In the genomic region with DNA sequence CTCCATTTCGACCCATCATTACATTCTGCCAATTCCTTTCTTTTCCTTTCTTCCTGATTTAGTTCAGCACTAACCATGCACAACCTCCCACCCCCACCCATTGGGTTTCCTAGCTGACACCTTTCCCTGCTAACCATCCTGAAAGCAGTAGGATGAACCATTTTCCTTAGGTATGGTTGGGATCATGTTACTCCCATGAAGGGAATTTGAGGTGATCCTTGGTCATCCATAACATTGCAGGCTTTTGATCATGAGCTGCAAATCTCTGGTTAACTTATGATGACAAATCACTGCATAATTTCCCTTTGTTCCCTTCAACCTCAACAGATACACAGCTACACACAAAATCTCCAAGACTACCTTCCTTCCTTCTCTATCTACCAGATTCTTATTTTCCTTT, we compare ENCODE assay signal across 2 cellular contexts.
TF ChIP-seq lines count a peak whose summit lies in the region.

No MANE protein-coding gene starts in this region.

TF ChIP-seq in GM23338, 12 proteins besides CTCF, POLR2A, EP300 and RAD21 (continues in another document):
- TF ChIP-seq, protein P1, sequence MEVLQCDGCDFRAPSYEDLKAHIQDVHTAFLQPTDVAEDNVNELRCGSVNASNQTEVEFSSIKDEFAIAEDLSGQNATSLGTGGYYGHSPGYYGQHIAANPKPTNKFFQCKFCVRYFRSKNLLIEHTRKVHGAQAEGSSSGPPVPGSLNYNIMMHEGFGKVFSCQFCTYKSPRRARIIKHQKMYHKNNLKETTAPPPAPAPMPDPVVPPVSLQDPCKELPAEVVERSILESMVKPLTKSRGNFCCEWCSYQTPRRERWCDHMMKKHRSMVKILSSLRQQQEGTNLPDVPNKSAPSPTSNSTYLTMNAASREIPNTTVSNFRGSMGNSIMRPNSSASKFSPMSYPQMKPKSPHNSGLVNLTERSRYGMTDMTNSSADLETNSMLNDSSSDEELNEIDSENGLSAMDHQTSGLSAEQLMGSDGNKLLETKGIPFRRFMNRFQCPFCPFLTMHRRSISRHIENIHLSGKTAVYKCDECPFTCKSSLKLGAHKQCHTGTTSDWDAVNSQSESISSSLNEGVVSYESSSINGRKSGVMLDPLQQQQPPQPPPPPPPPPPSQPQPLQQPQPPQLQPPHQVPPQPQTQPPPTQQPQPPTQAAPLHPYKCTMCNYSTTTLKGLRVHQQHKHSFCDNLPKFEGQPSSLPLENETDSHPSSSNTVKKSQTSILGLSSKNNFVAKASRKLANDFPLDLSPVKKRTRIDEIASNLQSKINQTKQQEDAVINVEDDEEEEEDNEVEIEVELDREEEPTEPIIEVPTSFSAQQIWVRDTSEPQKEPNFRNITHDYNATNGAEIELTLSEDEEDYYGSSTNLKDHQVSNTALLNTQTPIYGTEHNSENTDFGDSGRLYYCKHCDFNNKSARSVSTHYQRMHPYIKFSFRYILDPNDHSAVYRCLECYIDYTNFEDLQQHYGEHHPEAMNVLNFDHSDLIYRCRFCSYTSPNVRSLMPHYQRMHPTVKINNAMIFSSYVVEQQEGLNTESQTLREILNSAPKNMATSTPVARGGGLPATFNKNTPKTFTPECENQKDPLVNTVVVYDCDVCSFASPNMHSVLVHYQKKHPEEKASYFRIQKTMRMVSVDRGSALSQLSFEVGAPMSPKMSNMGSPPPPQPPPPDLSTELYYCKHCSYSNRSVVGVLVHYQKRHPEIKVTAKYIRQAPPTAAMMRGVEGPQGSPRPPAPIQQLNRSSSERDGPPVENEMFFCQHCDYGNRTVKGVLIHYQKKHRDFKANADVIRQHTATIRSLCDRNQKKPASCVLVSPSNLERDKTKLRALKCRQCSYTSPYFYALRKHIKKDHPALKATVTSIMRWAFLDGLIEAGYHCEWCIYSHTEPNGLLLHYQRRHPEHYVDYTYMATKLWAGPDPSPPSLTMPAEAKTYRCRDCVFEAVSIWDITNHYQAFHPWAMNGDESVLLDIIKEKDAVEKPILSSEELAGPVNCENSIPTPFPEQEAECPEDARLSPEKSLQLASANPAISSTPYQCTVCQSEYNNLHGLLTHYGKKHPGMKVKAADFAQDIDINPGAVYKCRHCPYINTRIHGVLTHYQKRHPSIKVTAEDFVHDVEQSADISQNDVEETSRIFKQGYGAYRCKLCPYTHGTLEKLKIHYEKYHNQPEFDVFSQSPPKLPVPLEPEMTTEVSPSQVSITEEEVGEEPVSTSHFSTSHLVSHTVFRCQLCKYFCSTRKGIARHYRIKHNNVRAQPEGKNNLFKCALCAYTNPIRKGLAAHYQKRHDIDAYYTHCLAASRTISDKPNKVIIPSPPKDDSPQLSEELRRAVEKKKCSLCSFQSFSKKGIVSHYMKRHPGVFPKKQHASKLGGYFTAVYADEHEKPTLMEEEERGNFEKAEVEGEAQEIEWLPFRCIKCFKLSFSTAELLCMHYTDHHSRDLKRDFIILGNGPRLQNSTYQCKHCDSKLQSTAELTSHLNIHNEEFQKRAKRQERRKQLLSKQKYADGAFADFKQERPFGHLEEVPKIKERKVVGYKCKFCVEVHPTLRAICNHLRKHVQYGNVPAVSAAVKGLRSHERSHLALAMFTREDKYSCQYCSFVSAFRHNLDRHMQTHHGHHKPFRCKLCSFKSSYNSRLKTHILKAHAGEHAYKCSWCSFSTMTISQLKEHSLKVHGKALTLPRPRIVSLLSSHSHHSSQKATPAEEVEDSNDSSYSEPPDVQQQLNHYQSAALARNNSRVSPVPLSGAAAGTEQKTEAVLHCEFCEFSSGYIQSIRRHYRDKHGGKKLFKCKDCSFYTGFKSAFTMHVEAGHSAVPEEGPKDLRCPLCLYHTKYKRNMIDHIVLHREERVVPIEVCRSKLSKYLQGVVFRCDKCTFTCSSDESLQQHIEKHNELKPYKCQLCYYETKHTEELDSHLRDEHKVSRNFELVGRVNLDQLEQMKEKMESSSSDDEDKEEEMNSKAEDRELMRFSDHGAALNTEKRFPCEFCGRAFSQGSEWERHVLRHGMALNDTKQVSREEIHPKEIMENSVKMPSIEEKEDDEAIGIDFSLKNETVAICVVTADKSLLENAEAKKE (CRISPR knock-in tag; IDR thresholded peaks at IDR 0.05) = no peak
- TF ChIP-seq ZNF114 (CRISPR knock-in tag; IDR thresholded peaks at IDR 0.05) (no peak), EZH2phosphoT487 (IDR thresholded peaks at IDR 0.05; ENCODE audit: unreplicated experiment) (no peak), EZH2 (IDR thresholded peaks at IDR 0.05; ENCODE audit: low read depth, unreplicated experiment) (no peak), POLR2AphosphoS5 (IDR thresholded peaks at IDR 0.05; ENCODE audit: low read depth) (no peak), JUNB (IDR thresholded peaks at IDR 0.05; ENCODE audit: unreplicated experiment) (no peak), STAT1 (IDR thresholded peaks at IDR 0.05; ENCODE audit: unreplicated experiment) (no peak), ZNF331 (CRISPR knock-in tag; IDR thresholded peaks at IDR 0.05; ENCODE audit: low read depth) (no peak)
- TF ChIP-seq, protein P2, sequence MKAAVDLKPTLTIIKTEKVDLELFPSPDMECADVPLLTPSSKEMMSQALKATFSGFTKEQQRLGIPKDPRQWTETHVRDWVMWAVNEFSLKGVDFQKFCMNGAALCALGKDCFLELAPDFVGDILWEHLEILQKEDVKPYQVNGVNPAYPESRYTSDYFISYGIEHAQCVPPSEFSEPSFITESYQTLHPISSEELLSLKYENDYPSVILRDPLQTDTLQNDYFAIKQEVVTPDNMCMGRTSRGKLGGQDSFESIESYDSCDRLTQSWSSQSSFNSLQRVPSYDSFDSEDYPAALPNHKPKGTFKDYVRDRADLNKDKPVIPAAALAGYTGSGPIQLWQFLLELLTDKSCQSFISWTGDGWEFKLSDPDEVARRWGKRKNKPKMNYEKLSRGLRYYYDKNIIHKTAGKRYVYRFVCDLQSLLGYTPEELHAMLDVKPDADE (IDR thresholded peaks at IDR 0.05) = no peak
- TF ChIP-seq, protein P3, sequence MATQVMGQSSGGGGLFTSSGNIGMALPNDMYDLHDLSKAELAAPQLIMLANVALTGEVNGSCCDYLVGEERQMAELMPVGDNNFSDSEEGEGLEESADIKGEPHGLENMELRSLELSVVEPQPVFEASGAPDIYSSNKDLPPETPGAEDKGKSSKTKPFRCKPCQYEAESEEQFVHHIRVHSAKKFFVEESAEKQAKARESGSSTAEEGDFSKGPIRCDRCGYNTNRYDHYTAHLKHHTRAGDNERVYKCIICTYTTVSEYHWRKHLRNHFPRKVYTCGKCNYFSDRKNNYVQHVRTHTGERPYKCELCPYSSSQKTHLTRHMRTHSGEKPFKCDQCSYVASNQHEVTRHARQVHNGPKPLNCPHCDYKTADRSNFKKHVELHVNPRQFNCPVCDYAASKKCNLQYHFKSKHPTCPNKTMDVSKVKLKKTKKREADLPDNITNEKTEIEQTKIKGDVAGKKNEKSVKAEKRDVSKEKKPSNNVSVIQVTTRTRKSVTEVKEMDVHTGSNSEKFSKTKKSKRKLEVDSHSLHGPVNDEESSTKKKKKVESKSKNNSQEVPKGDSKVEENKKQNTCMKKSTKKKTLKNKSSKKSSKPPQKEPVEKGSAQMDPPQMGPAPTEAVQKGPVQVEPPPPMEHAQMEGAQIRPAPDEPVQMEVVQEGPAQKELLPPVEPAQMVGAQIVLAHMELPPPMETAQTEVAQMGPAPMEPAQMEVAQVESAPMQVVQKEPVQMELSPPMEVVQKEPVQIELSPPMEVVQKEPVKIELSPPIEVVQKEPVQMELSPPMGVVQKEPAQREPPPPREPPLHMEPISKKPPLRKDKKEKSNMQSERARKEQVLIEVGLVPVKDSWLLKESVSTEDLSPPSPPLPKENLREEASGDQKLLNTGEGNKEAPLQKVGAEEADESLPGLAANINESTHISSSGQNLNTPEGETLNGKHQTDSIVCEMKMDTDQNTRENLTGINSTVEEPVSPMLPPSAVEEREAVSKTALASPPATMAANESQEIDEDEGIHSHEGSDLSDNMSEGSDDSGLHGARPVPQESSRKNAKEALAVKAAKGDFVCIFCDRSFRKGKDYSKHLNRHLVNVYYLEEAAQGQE (IDR thresholded peaks at IDR 0.05; ENCODE audit: unreplicated experiment) = no peak

TF ChIP-seq in WTC11, 78 proteins besides CTCF, POLR2A, EP300 and RAD21 (continued from another document):
- TF ChIP-seq, protein P4, sequence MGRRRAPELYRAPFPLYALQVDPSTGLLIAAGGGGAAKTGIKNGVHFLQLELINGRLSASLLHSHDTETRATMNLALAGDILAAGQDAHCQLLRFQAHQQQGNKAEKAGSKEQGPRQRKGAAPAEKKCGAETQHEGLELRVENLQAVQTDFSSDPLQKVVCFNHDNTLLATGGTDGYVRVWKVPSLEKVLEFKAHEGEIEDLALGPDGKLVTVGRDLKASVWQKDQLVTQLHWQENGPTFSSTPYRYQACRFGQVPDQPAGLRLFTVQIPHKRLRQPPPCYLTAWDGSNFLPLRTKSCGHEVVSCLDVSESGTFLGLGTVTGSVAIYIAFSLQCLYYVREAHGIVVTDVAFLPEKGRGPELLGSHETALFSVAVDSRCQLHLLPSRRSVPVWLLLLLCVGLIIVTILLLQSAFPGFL (CRISPR knock-in tag; IDR thresholded peaks at IDR 0.05; ENCODE audit: borderline replicate concordance) = no peak
- no peak for TF ChIP-seq FOXJ3 (CRISPR knock-in tag; IDR thresholded peaks at IDR 0.05; ENCODE audit: borderline replicate concordance)
